Comparison of ENCODE assay signal across 14 cellular contexts in genomic region chr4:185227713-185228278, GRCh38.
"Had no signal": no experiment of that assay in that cellular context is flagged by ENCODE, and none has a peak within 500 bp of the region (broad histone marks: within the 10 kb centered on the region; RNA-seq: fewer than 3 reads in every experiment).

No MANE protein-coding gene starts in this region.

- H3K4me3 ChIP-seq: colonic mucosa, mucosa of descending colon, psoas muscle had no signal

- H3K27ac ChIP-seq: colonic mucosa, psoas muscle had no signal

- H3K9me3 ChIP-seq: colonic mucosa, mucosa of descending colon, psoas muscle, SK-N-SH had no signal

- H3K27me3 ChIP-seq: colonic mucosa had no signal

- ATAC-seq: T-cell had no signal

- H3K36me3 ChIP-seq: colonic mucosa had no signal

- DNase-seq: activated CD4-positive, alpha-beta memory T cell treated with anti-CD3 and anti-CD28 coated beads for 36 hours; activated CD4-positive, alpha-beta T cell treated with anti-CD3 and anti-CD28 coated beads for 4 hours; activated gamma-delta T cell treated with Interleukin-2 at 50 U/mL for 16 hours; activated T-cell treated with anti-CD3 and anti-CD28 coated beads for 4 hours; colonic mucosa; endodermal cell; foreskin melanocyte; mucosa of descending colon; naive B cell; psoas muscle; SK-N-SH; stimulated activated CD8-positive, alpha-beta memory T cell treated with anti-CD3 and anti-CD28 coated beads, Interleukin-4, amount 100 ng/mL, for 48 hours; stimulated activated naive CD4-positive, alpha-beta T cell treated with Interleukin-2 at 50 U/mL for 16 hours; T-cell had no signal

- H3K4me1 ChIP-seq: colonic mucosa had no signal
